Comparison of ENCODE assay signal across 2 cellular contexts in genomic region chr10:44773565-44773964, GRCh38.
TF ChIP-seq lines count a peak whose summit lies in the region.

No MANE protein-coding gene starts in this region.

TF ChIP-seq in K562, 482 proteins besides CTCF, POLR2A, EP300 and RAD21 (continued from another document and continues in another):
- TF ChIP-seq AFF1 (IDR thresholded peaks at IDR 0.05; ENCODE audit: low read depth in 1 of 2, partially characterized antibody in 2 of 2) (no peak), RERE (CRISPR knock-in tag; IDR thresholded peaks at IDR 0.05; ENCODE audit: borderline replicate concordance) (no peak), NR0B1 (IDR thresholded peaks at IDR 0.05; ENCODE audit: partially characterized antibody) (no peak), SMC3 (conservative IDR thresholded peaks at IDR 0.05; ENCODE audit: insufficient read depth, low read depth, low read length) (no peak), PHF8 (IDR thresholded peaks at IDR 0.05; ENCODE audit: borderline replicate concordance, low read length) (no peak), BCLAF1 (IDR thresholded peaks at IDR 0.05; ENCODE audit: borderline replicate concordance in 1 of 2, control insufficient read depth in 1 of 2, low read depth in 2 of 2, low read length in 1 of 2) (no peak)

TF ChIP-seq in SK-N-SH treated with all-trans-retinoic acid at 6 μM for 48 hours, 23 proteins besides CTCF, POLR2A, EP300 and RAD21 (continued from another document):
- no peak for TF ChIP-seq CREB5 (CRISPR knock-in tag; IDR thresholded peaks at IDR 0.05; ENCODE audit: low read depth)
- TF ChIP-seq ISL1 (CRISPR knock-in tag; IDR thresholded peaks at IDR 0.05), result no peak
- TF ChIP-seq POU6F1 (CRISPR knock-in tag; IDR thresholded peaks at IDR 0.05; ENCODE audit: borderline replicate concordance, low read depth), result no peak
- TF ChIP-seq GLIS3 (CRISPR knock-in tag; IDR thresholded peaks at IDR 0.05), result no peak
- TF ChIP-seq ZNF70 (CRISPR knock-in tag; IDR thresholded peaks at IDR 0.05), result no peak
TF ChIP-seq in SK-N-SH treated with all-trans-retinoic acid at 6 μM for 48 hours: peak in this region for 0.
